In genomic region chrX:141642979-141643378, GRCh38 we compare ENCODE assay signal across 1 cellular context.
TF ChIP-seq lines count a peak whose summit lies in the region.

No MANE protein-coding gene starts in this region.

TF ChIP-seq in WTC11, 78 proteins besides CTCF, POLR2A, EP300 and RAD21 (continued from another document):
- TF ChIP-seq, protein P1, sequence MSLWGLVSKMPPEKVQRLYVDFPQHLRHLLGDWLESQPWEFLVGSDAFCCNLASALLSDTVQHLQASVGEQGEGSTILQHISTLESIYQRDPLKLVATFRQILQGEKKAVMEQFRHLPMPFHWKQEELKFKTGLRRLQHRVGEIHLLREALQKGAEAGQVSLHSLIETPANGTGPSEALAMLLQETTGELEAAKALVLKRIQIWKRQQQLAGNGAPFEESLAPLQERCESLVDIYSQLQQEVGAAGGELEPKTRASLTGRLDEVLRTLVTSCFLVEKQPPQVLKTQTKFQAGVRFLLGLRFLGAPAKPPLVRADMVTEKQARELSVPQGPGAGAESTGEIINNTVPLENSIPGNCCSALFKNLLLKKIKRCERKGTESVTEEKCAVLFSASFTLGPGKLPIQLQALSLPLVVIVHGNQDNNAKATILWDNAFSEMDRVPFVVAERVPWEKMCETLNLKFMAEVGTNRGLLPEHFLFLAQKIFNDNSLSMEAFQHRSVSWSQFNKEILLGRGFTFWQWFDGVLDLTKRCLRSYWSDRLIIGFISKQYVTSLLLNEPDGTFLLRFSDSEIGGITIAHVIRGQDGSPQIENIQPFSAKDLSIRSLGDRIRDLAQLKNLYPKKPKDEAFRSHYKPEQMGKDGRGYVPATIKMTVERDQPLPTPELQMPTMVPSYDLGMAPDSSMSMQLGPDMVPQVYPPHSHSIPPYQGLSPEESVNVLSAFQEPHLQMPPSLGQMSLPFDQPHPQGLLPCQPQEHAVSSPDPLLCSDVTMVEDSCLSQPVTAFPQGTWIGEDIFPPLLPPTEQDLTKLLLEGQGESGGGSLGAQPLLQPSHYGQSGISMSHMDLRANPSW (CRISPR knock-in tag; conservative IDR thresholded peaks at IDR 0.05; ENCODE audit: low read depth), result no peak
- TF ChIP-seq, protein P2, sequence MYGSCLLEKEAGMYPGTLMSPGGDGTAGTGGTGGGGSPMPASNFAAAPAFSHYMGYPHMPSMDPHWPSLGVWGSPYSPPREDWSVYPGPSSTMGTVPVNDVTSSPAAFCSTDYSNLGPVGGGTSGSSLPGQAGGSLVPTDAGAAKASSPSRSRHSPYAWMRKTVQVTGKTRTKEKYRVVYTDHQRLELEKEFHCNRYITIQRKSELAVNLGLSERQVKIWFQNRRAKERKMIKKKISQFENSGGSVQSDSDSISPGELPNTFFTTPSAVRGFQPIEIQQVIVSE (CRISPR knock-in tag; IDR thresholded peaks at IDR 0.05; ENCODE audit: borderline replicate concordance), result no peak
- TF ChIP-seq FOXJ3 (CRISPR knock-in tag; IDR thresholded peaks at IDR 0.05; ENCODE audit: borderline replicate concordance) (no peak), GABPB1 (CRISPR knock-in tag; IDR thresholded peaks at IDR 0.05) (no peak), ZNF219 (CRISPR knock-in tag; IDR thresholded peaks at IDR 0.05; ENCODE audit: borderline replicate concordance) (no peak), RORB (CRISPR knock-in tag; IDR thresholded peaks at IDR 0.05) (no peak), ZNF425 (CRISPR knock-in tag; conservative IDR thresholded peaks at IDR 0.05) (no peak), ZMAT4 (CRISPR knock-in tag; IDR thresholded peaks at IDR 0.05) (no peak)
- TF ChIP-seq, protein P3, sequence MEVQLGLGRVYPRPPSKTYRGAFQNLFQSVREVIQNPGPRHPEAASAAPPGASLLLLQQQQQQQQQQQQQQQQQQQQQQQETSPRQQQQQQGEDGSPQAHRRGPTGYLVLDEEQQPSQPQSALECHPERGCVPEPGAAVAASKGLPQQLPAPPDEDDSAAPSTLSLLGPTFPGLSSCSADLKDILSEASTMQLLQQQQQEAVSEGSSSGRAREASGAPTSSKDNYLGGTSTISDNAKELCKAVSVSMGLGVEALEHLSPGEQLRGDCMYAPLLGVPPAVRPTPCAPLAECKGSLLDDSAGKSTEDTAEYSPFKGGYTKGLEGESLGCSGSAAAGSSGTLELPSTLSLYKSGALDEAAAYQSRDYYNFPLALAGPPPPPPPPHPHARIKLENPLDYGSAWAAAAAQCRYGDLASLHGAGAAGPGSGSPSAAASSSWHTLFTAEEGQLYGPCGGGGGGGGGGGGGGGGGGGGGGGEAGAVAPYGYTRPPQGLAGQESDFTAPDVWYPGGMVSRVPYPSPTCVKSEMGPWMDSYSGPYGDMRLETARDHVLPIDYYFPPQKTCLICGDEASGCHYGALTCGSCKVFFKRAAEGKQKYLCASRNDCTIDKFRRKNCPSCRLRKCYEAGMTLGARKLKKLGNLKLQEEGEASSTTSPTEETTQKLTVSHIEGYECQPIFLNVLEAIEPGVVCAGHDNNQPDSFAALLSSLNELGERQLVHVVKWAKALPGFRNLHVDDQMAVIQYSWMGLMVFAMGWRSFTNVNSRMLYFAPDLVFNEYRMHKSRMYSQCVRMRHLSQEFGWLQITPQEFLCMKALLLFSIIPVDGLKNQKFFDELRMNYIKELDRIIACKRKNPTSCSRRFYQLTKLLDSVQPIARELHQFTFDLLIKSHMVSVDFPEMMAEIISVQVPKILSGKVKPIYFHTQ (CRISPR knock-in tag; IDR thresholded peaks at IDR 0.05), result no peak
